20 cellular contexts compared by ENCODE assay signal in the genomic region with DNA sequence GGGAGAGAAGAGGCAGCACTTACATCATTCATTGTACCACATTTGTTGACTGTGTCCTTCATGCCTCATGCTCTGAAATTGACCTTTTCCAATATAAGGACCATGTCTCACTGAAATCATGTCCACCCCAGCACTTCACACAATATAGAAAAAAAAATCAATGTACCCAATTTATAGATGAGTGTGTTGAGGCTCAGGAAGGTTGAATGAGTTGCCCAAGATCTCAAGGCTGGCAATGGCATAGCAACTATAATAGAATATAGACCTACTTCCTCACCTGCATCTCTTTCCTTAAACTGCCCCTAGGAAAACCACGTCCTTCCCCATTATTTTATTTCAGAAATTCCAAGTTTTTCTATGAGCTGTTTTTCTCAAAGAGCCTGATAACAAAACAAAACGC. TPM values are rescaled to one million over a fixed set of nuclear protein-coding genes. Genes with fewer than 3 reads are reported as not detected.
DNase-seq lines count a peak whose midpoint lies in the region; ATAC-seq and TF ChIP-seq lines count a peak whose summit lies in the region.
"Had no signal": no experiment of that assay in that cellular context is flagged by ENCODE, and none has a peak within 500 bp of the region (broad histone marks: within the 10 kb centered on the region; RNA-seq: fewer than 3 reads in every experiment).

No MANE protein-coding gene starts in this region.

- no peaks in the 10 kb centered on the region for H4K20me1 ChIP-seq in H9 (ENCODE audit: control insufficient read depth, insufficient read depth, insufficient read length)

- H4K5ac ChIP-seq in H9 (ENCODE audit: insufficient read length, low read depth, low read length), result no peak overlapping the region

- peak overlapping the region; percentile 99 for H3K4me2 ChIP-seq in H9 (ENCODE audit: insufficient read depth, insufficient read length, low read length)

- H4K8ac ChIP-seq in H9 (replicated peaks; ENCODE audit: insufficient read length, low read depth, low read length), result no peak overlapping the region

- peaks cover 21% of the 10 kb centered on the region for H3K23me2 ChIP-seq in H9 (ENCODE audit: insufficient read length, low read depth, low read length, poor library complexity, severe bottlenecking)

- no peak overlapping the region for H2AK5ac ChIP-seq in H9 (ENCODE audit: insufficient read length, low read length)

- WGBS in H9 (ENCODE audit: extremely low coverage, insufficient read length, low lambda C conversion rate), result no CpG with 5 or more reads among the region's 2 CpGs

- H2BK12ac ChIP-seq in H9 (ENCODE audit: insufficient read length, low read depth, low read length), result no peak overlapping the region

- no peaks in the 10 kb centered on the region for H3K79me1 ChIP-seq in H9 (ENCODE audit: insufficient read depth, low read depth, low read length, poor library complexity, severe bottlenecking)

- H2AFZ ChIP-seq in H9 (ENCODE audit: low read length), result no peak overlapping the region
- peak overlapping the region; percentile 94 for H2AFZ ChIP-seq in neuron (ENCODE audit: low read depth, low read length)

- ATAC-seq in T-helper 17 cell (no peak), HG03565 (IDR thresholded peaks at IDR 0.05; ENCODE audit: unreplicated experiment) (no peak)

- peaks cover 4% of the 10 kb centered on the region; the same call in 1 of the 2 replicates for H3K79me2 ChIP-seq in H9 (ENCODE audit: insufficient read depth, low read length)

- no peak overlapping the region for H3K23ac ChIP-seq in H9 (ENCODE audit: insufficient read length, low read depth, low read length)

- H3K27me3 ChIP-seq in H9 (ENCODE audit: insufficient read depth, low read length) (peaks cover 10% of the 10 kb centered on the region; the same call in 1 of the 2 replicates), iPS-15b (ENCODE audit: control insufficient read depth, insufficient read depth, low read length) (peaks cover 34% of the 10 kb centered on the region), neuron (ENCODE audit: insufficient read depth, low read length) (no peaks in the 10 kb centered on the region)

- H3K56ac ChIP-seq in H9 (ENCODE audit: insufficient read length, low read depth, low read length), result no peak overlapping the region

- no peak overlapping the region for H2BK15ac ChIP-seq in H9 (ENCODE audit: low read depth, low read length)

- no peak overlapping the region for H3K18ac ChIP-seq in H9 (ENCODE audit: insufficient read length, low read depth, low read length)

- H3K27ac ChIP-seq in H9 (ENCODE audit: insufficient read length, low read depth, low read length), result no peak overlapping the region
- H3K27ac ChIP-seq: BLaER1, SJSA1 had no signal

- H3T11ph ChIP-seq in H9 (ENCODE audit: low read length), result no peak overlapping the region

- no peak overlapping the region for H2BK5ac ChIP-seq in H9 (ENCODE audit: insufficient read length, low read length)

- no peak overlapping the region for H3K27ac Mint-ChIP-seq in H9
- H3K27ac Mint-ChIP-seq in T-helper 17 cell, result no peak overlapping the region
- H3K27ac Mint-ChIP-seq: CD4-positive, alpha-beta memory T cell had no signal

- no peak overlapping the region for H2BK120ac ChIP-seq in H9 (ENCODE audit: low read depth, low read length, poor library complexity, severe bottlenecking)

- H3K4ac ChIP-seq in H9 (ENCODE audit: low read depth, low read length), result no peak overlapping the region

- H3K4me1 Mint-ChIP-seq in H9 (peaks cover 30 to 35% of the 10 kb centered on the region in 2 experiments), T-helper 17 cell (peaks cover 7% of the 10 kb centered on the region)

- no peak overlapping the region for H3K9ac ChIP-seq in H9 (ENCODE audit: extremely low read depth, insufficient read length, low read length)
- no peak overlapping the region for H3K9ac ChIP-seq in iPS-15b (ENCODE audit: low read depth, low read length)
- H3K9ac ChIP-seq: BLaER1 had no signal

- no peak for TF ChIP-seq CTCF in H9 (conservative IDR thresholded peaks at IDR 0.05)

- H3K27me3 Mint-ChIP-seq in H9 (ENCODE audit: low read depth), result peaks cover 52% of the 10 kb centered on the region
- H3K27me3 Mint-ChIP-seq in T-helper 17 cell, result peaks cover 65% of the 10 kb centered on the region

- no peak overlapping the region for H3K14ac ChIP-seq in H9 (ENCODE audit: insufficient read depth, low read length)

- H3K4me1 ChIP-seq in H9 (ENCODE audit: insufficient read depth, low read length) (no peaks in the 10 kb centered on the region; the same call in 1 of the 2 replicates), iPS-15b (ENCODE audit: control insufficient read depth, insufficient read depth, low read length) (peaks cover 7% of the 10 kb centered on the region), neuron (ENCODE audit: insufficient read depth, low read length) (peaks cover 24% of the 10 kb centered on the region)
- H3K4me1 ChIP-seq: HAP-1 had no signal

- H4K91ac ChIP-seq in H9 (ENCODE audit: insufficient read length, low read depth, low read length), result no peak overlapping the region

- peak overlapping the region in 1 of 2 experiments; percentile 96; a peak in 1 of 5 replicates for H3K4me3 Mint-ChIP-seq in H9
- peak overlapping the region; percentile 69 for H3K4me3 Mint-ChIP-seq in T-helper 17 cell

- DNase-seq in H9, result no peak
- no peak for DNase-seq in T-helper 17 cell
- no peak for DNase-seq in NCI-H524 treated with DMSO at 0.1 percent for 48 hours (lab: John Stamatoyannopoulos, UW)
- no peak for DNase-seq in amniotic stem cell (lab: John Stamatoyannopoulos, UW)
- DNase-seq in NCI-H1092 (lab: John Stamatoyannopoulos, UW), result no peak
- DNase-seq: CD4-positive, alpha-beta memory T cell; DMS153; GDM1; KG1; NCI-H146; NCI-H2029 treated with DMSO at 0.1 percent for 48 hours; NCI-H2171 treated with DMSO at 0.1 percent for 48 hours; NCI-H446 treated with DMSO at 0.1 percent for 48 hours; Peyer's patch had no signal

- H3K36me3 ChIP-seq in iPS-15b (ENCODE audit: control insufficient read depth, insufficient read depth, low read length) (no peaks in the 10 kb centered on the region), neuron (ENCODE audit: insufficient read depth, low read length) (no peaks in the 10 kb centered on the region)
- H3K36me3 ChIP-seq: BLaER1, HAP-1, Peyer's patch, SJSA1 had no signal

- H3K4me3 ChIP-seq in iPS-15b (ENCODE audit: low read depth, low read length) (peak overlapping the region; percentile 76), neuron (ENCODE audit: low read length) (no peak overlapping the region)
- H3K4me3 ChIP-seq: HAP-1, SJSA1 had no signal

- H3K36me3 Mint-ChIP-seq in H9 (ENCODE audit: insufficient read depth in 1 of 3, low read depth in 3 of 3) (peaks cover 2 to 6% (median 5%) of the 10 kb centered on the region in 3 experiments; a peak in 5 of 7 replicates), T-helper 17 cell (ENCODE audit: low read depth) (peaks cover 2% of the 10 kb centered on the region)
- H3K36me3 Mint-ChIP-seq: CD4-positive, alpha-beta memory T cell had no signal

- H3K9me3 Mint-ChIP-seq in H9, result peaks cover 0 to 6% of the 10 kb centered on the region in 2 experiments; a peak in 4 of 5 replicates
- H3K9me3 Mint-ChIP-seq: CD4-positive, alpha-beta memory T cell had no signal

- H2BK20ac ChIP-seq in H9 (ENCODE audit: low read depth, low read length, poor library complexity, severe bottlenecking), result no peak overlapping the region

- no peaks in the 10 kb centered on the region for H3K9me3 ChIP-seq in H9 (ENCODE audit: control insufficient read depth, low read depth, low read length)
- no peaks in the 10 kb centered on the region for H3K9me3 ChIP-seq in T-helper 17 cell (ENCODE audit: control insufficient read depth, low read length, poor library complexity, severe bottlenecking)
- H3K9me3 ChIP-seq in iPS-15b (ENCODE audit: control insufficient read depth, insufficient read depth, low read length), result no peaks in the 10 kb centered on the region
- no peaks in the 10 kb centered on the region for H3K9me3 ChIP-seq in neuron (ENCODE audit: low read length)
- H3K9me3 ChIP-seq: HAP-1, Peyer's patch, SJSA1 had no signal

RNA-seq across cellular contexts. Expression of a gene that starts 0.9 kb away (rescaled TPM):
- total RNA-seq in H9 (2021) (33.8 and 34.1 TPM in 2 replicates), T-helper 17 cell (not detected)
- total RNA-seq: CD4-positive, alpha-beta memory T cell had no signal

Comparison
In these comparisons a context has a peak if more than half of its experiments do, and no peak if none do; other contexts are left out.
1. RNA of a gene that starts 0.9 kb away (total RNA-seq): 33.8 to 34.1 TPM in H9; not detected in T-helper 17 cell; every median in the first group is over 10 times any median in the second.